ENCODE assay signal across 26 cellular contexts in genomic region chr10:30550967-30551815, GRCh38.
DNase-seq lines count a peak whose midpoint lies in the region; ATAC-seq and TF ChIP-seq lines count a peak whose summit lies in the region.
"Had no signal": no experiment of that assay in that cellular context is flagged by ENCODE, and none has a peak within 500 bp of the region (broad histone marks: within the 10 kb centered on the region; RNA-seq: fewer than 3 reads in every experiment).

No MANE protein-coding gene starts in this region.

- H3K4me3 ChIP-seq in neuronal stem cell (ENCODE audit: low read length in 2 of 2) (no peak overlapping the region), MM.1S (ENCODE audit: low read length) (no peak overlapping the region)
- H3K4me3 ChIP-seq: GM23338 had no signal

- H3K27me3 ChIP-seq in neuronal stem cell (ENCODE audit: control insufficient read depth in 3 of 3, insufficient read depth in 3 of 3, low read depth in 1 of 3, low read length in 3 of 3) (peaks cover 0 to 2% (median 0%) of the 10 kb centered on the region in 3 experiments), MM.1S (replicated peaks; ENCODE audit: insufficient read depth, low read length) (no peaks in the 10 kb centered on the region)

- CTCF ChIA-PET in activated CD8-positive, alpha-beta T cell treated with anti-CD3 and anti-CD28 coated beads, Interleukin-2, amount 10 ng/mL, durations not matched to agents 7 days and 5 days (lab: Charles Lee) = no interaction called here
- CTCF ChIA-PET in activated CD8-positive, alpha-beta T cell treated with anti-CD3 and anti-CD28 coated beads for 36 hours (lab: Charles Lee) = interaction anchor here (0.9 kb wide), 1 partner anchor 39 kb away, joined by 4 read pairs; no protein-coding TSS in a partner anchor

- peak; percentile 31 for DNase-seq in activated CD8-positive, alpha-beta T cell treated with anti-CD3 and anti-CD28 coated beads, Interleukin-2, amount 10 ng/mL, durations not matched to agents 7 days and 5 days
- no peak for DNase-seq in activated CD8-positive, alpha-beta T cell treated with anti-CD3 and anti-CD28 coated beads for 36 hours
- peak; percentile 18 for DNase-seq in GF-D8 (lab: John Stamatoyannopoulos, UW)
- DNase-seq in neuronal stem cell (ENCODE audit: low spot score) = no peak
- DNase-seq in NCI-H2196 (lab: John Stamatoyannopoulos, UW; ENCODE audit: unreplicated experiment) = no peak
- DNase-seq in activated effector memory CD4-positive, alpha-beta T cell treated with Interleukin-2 at 50 U/mL for 16 hours = no peak
- no peak for DNase-seq in MM.1S
- DNase-seq: AML-193; Caco-2; CD4-positive, CD25-positive, alpha-beta regulatory T cell; DMS 273 treated with DMSO at 0.1 percent for 48 hours; DMS79 treated with DMSO at 0.1 percent for 48 hours; IMR-90; Kasumi-1; NCI-H1048; NCI-H1436; NCI-H1930; NCI-H226; NCI-H510A treated with DMSO at 0.1 percent for 48 hours; NCI-H748 treated with DMSO at 0.1 percent for 48 hours; SIG-M5; SK-N-SH had no signal

- H3K4me1 ChIP-seq in neuronal stem cell (ENCODE audit: control insufficient read depth in 2 of 2, insufficient read depth in 1 of 2, low read depth in 1 of 2, low read length in 2 of 2) (peaks cover 8 to 10% of the 10 kb centered on the region in 2 donors), MM.1S (ENCODE audit: low read length) (no peaks in the 10 kb centered on the region)

- no peaks in the 10 kb centered on the region for H3K36me3 ChIP-seq in neuronal stem cell (replicated peaks in 1 of 2; ENCODE audit: control insufficient read depth in 2 of 2, insufficient read depth in 2 of 2, low read length in 2 of 2)
- no peaks in the 10 kb centered on the region for H3K36me3 ChIP-seq in MM.1S (replicated peaks; ENCODE audit: insufficient read depth, low read length)

- H3K27me3 Mint-ChIP-seq in activated CD8-positive, alpha-beta T cell treated with anti-CD3 and anti-CD28 coated beads, Interleukin-2, amount 10 ng/mL, durations not matched to agents 7 days and 5 days (ENCODE audit: low read depth) = peaks cover 4% of the 10 kb centered on the region
- H3K27me3 Mint-ChIP-seq in activated CD8-positive, alpha-beta T cell treated with anti-CD3 and anti-CD28 coated beads for 36 hours = peaks cover 1% of the 10 kb centered on the region
- H3K27me3 Mint-ChIP-seq in dendritic cell treated with granulocyte-macrophage colony-stimulating factor and Interleukin-4, amounts not matched to agents 40 ng/mL and 50 ng/mL, for 4 days = no peaks in the 10 kb centered on the region

- no peak overlapping the region for H2BK120ac ChIP-seq in neuronal stem cell (ENCODE audit: low read depth, low read length)

- H4K91ac ChIP-seq in neuronal stem cell (ENCODE audit: low read depth, low read length, poor library complexity) = peak overlapping the region; percentile 11

- no peaks in the 10 kb centered on the region for H3K79me1 ChIP-seq in neuronal stem cell (ENCODE audit: low read depth, low read length)

- no peaks in the 10 kb centered on the region for H4K20me1 ChIP-seq in MM.1S (ENCODE audit: insufficient read depth, low read length)

- H3K4me2 ChIP-seq in neuronal stem cell (ENCODE audit: insufficient read depth, low read length, poor library complexity, severe bottlenecking) = no peak overlapping the region
- no peak overlapping the region for H3K4me2 ChIP-seq in MM.1S (ENCODE audit: low read depth, low read length)
- H3K4me2 ChIP-seq: GM23338, SK-N-SH had no signal

- H2BK5ac ChIP-seq in neuronal stem cell (ENCODE audit: low read length) = no peak overlapping the region

- peak overlapping the region; percentile 31 for H3K27ac Mint-ChIP-seq in activated CD8-positive, alpha-beta T cell treated with anti-CD3 and anti-CD28 coated beads, Interleukin-2, amount 10 ng/mL, durations not matched to agents 7 days and 5 days
- no peak overlapping the region for H3K27ac Mint-ChIP-seq in activated CD8-positive, alpha-beta T cell treated with anti-CD3 and anti-CD28 coated beads for 36 hours
- peak overlapping the region; percentile 21 for H3K27ac Mint-ChIP-seq in dendritic cell treated with granulocyte-macrophage colony-stimulating factor and Interleukin-4, amounts not matched to agents 40 ng/mL and 50 ng/mL, for 4 days
- H3K27ac Mint-ChIP-seq: GM23338 had no signal

- intact Hi-C loops in activated CD8-positive, alpha-beta T cell treated with anti-CD3 and anti-CD28 coated beads for 36 hours (cut with micrococcal nuclease) = no loop called here
- intact Hi-C loops in dendritic cell treated with granulocyte-macrophage colony-stimulating factor and Interleukin-4, amounts not matched to agents 40 ng/mL and 50 ng/mL, for 4 days (cut with micrococcal nuclease) = no loop called here

- POLR2A ChIA-PET in activated CD8-positive, alpha-beta T cell treated with anti-CD3 and anti-CD28 coated beads, Interleukin-2, amount 10 ng/mL, durations not matched to agents 7 days and 5 days (lab: Charles Lee) = no interaction called here
- POLR2A ChIA-PET in activated CD8-positive, alpha-beta T cell treated with anti-CD3 and anti-CD28 coated beads for 36 hours (lab: Charles Lee) = no interaction called here

- H3K4me1 Mint-ChIP-seq in activated CD8-positive, alpha-beta T cell treated with anti-CD3 and anti-CD28 coated beads, Interleukin-2, amount 10 ng/mL, durations not matched to agents 7 days and 5 days (ENCODE audit: low read depth) = peaks cover 19% of the 10 kb centered on the region
- peaks cover 3% of the 10 kb centered on the region for H3K4me1 Mint-ChIP-seq in activated CD8-positive, alpha-beta T cell treated with anti-CD3 and anti-CD28 coated beads for 36 hours (ENCODE audit: low read depth)
- peaks cover 63% of the 10 kb centered on the region for H3K4me1 Mint-ChIP-seq in dendritic cell treated with granulocyte-macrophage colony-stimulating factor and Interleukin-4, amounts not matched to agents 40 ng/mL and 50 ng/mL, for 4 days (ENCODE audit: low read depth)

- H3K4me3 Mint-ChIP-seq in activated CD8-positive, alpha-beta T cell treated with anti-CD3 and anti-CD28 coated beads, Interleukin-2, amount 10 ng/mL, durations not matched to agents 7 days and 5 days = no peak overlapping the region
- no peak overlapping the region for H3K4me3 Mint-ChIP-seq in activated CD8-positive, alpha-beta T cell treated with anti-CD3 and anti-CD28 coated beads for 36 hours
- H3K4me3 Mint-ChIP-seq in dendritic cell treated with granulocyte-macrophage colony-stimulating factor and Interleukin-4, amounts not matched to agents 40 ng/mL and 50 ng/mL, for 4 days = no peak overlapping the region
- H3K4me3 Mint-ChIP-seq: GM23338 had no signal

- no peaks in the 10 kb centered on the region for H3F3A ChIP-seq in MM.1S (ENCODE audit: insufficient read depth, low read length)

- WGBS in neuronal stem cell (ENCODE audit: extremely low coverage in 2 of 2, insufficient read length in 2 of 2, insufficient replicate concordance in 1 of 2), 2 donors = no CpG with 5 or more reads among the region's 10 CpGs

- peak overlapping the region; percentile 61 for H3K18ac ChIP-seq in neuronal stem cell (ENCODE audit: low read length)

- H3K9me2 ChIP-seq in MM.1S (replicated peaks; ENCODE audit: insufficient read depth, low read length) = no peaks in the 10 kb centered on the region
- H3K9me2 ChIP-seq: SK-N-SH had no signal

- H2BK12ac ChIP-seq in neuronal stem cell (ENCODE audit: low read length) = no peak overlapping the region

- H3K14ac ChIP-seq in neuronal stem cell (ENCODE audit: low read length) = no peak overlapping the region

- no peak overlapping the region for H2BK15ac ChIP-seq in neuronal stem cell (ENCODE audit: low read length)

- H2AFZ ChIP-seq in neuronal stem cell (ENCODE audit: low read length) (no peak overlapping the region), MM.1S (ENCODE audit: low read length) (no peak overlapping the region)

- H3K79me2 ChIP-seq in MM.1S (ENCODE audit: low read length) = no peaks in the 10 kb centered on the region

- TF ChIP-seq CTCF in activated CD8-positive, alpha-beta T cell treated with anti-CD3 and anti-CD28 coated beads for 36 hours (IDR thresholded peaks at IDR 0.05) = no peak
- TF ChIP-seq CTCF in MM.1S (IDR thresholded peaks at IDR 0.05; ENCODE audit: low read length) = no peak

- H3K23ac ChIP-seq in neuronal stem cell (ENCODE audit: low read depth, low read length, poor library complexity) = no peak overlapping the region

- no peak overlapping the region for H3K9ac ChIP-seq in neuronal stem cell (ENCODE audit: low read depth, low read length, poor library complexity)
- H3K9ac ChIP-seq in MM.1S (ENCODE audit: low read length) = no peak overlapping the region
- H3K9ac ChIP-seq: SK-N-SH had no signal

- no peaks in the 10 kb centered on the region for H3K9me3 ChIP-seq in neuronal stem cell (replicated peaks in 1 of 2; ENCODE audit: control insufficient read depth in 2 of 2, insufficient read depth in 1 of 2, low read depth in 1 of 2, low read length in 2 of 2)
- no peaks in the 10 kb centered on the region for H3K9me3 ChIP-seq in MM.1S (replicated peaks; ENCODE audit: insufficient read depth, low read length)
- H3K9me3 ChIP-seq: Caco-2, SK-N-SH had no signal

- no peak overlapping the region for H3K4ac ChIP-seq in neuronal stem cell (ENCODE audit: low read length)

- H3K9me3 Mint-ChIP-seq in activated CD8-positive, alpha-beta T cell treated with anti-CD3 and anti-CD28 coated beads, Interleukin-2, amount 10 ng/mL, durations not matched to agents 7 days and 5 days (ENCODE audit: insufficient read depth) = no peaks in the 10 kb centered on the region
- no peaks in the 10 kb centered on the region for H3K9me3 Mint-ChIP-seq in activated CD8-positive, alpha-beta T cell treated with anti-CD3 and anti-CD28 coated beads for 36 hours
- H3K9me3 Mint-ChIP-seq in dendritic cell treated with granulocyte-macrophage colony-stimulating factor and Interleukin-4, amounts not matched to agents 40 ng/mL and 50 ng/mL, for 4 days = peaks cover 9% of the 10 kb centered on the region
- H3K9me3 Mint-ChIP-seq: CD4-positive, CD25-positive, alpha-beta regulatory T cell; GM23338 had no signal

- H2AK5ac ChIP-seq in neuronal stem cell (ENCODE audit: low read depth, low read length) = no peak overlapping the region

- peak; percentile 30 for ATAC-seq in activated CD8-positive, alpha-beta T cell treated with anti-CD3 and anti-CD28 coated beads, Interleukin-2, amount 10 ng/mL, durations not matched to agents 7 days and 5 days
- ATAC-seq in activated CD8-positive, alpha-beta T cell treated with anti-CD3 and anti-CD28 coated beads for 36 hours = no peak
- ATAC-seq: GM23338, HCT116, Panc1 had no signal

- no peak overlapping the region for H4K8ac ChIP-seq in neuronal stem cell (ENCODE audit: low read depth, low read length)

- H3K36me3 Mint-ChIP-seq in activated CD8-positive, alpha-beta T cell treated with anti-CD3 and anti-CD28 coated beads, Interleukin-2, amount 10 ng/mL, durations not matched to agents 7 days and 5 days (ENCODE audit: low read depth) = no peaks in the 10 kb centered on the region
- no peaks in the 10 kb centered on the region for H3K36me3 Mint-ChIP-seq in activated CD8-positive, alpha-beta T cell treated with anti-CD3 and anti-CD28 coated beads for 36 hours (ENCODE audit: low read depth)
- H3K36me3 Mint-ChIP-seq in dendritic cell treated with granulocyte-macrophage colony-stimulating factor and Interleukin-4, amounts not matched to agents 40 ng/mL and 50 ng/mL, for 4 days (ENCODE audit: low read depth) = peaks cover 6% of the 10 kb centered on the region

- no peak overlapping the region for H3K27ac ChIP-seq in neuronal stem cell (replicated peaks; ENCODE audit: low read length)
- no peak overlapping the region for H3K27ac ChIP-seq in MM.1S (ENCODE audit: low read length)

Comparison
In these comparisons a context has a peak if more than half of its experiments do, and no peak if none do; other contexts are left out.
1. DNase-seq: peak in activated CD8-positive, alpha-beta T cell treated with anti-CD3 and anti-CD28 coated beads, Interleukin-2, amount 10 ng/mL, durations not matched to agents 7 days and 5 days (single experiment) and GF-D8 (single experiment); none in activated CD8-positive, alpha-beta T cell treated with anti-CD3 and anti-CD28 coated beads for 36 hours (single experiment), neuronal stem cell (single experiment), NCI-H2196 (single experiment), activated effector memory CD4-positive, alpha-beta T cell treated with Interleukin-2 at 50 U/mL for 16 hours (single experiment) and MM.1S (single experiment).